1 cellular context compared by ENCODE assay signal in genomic region chr20:58871533-58872102, GRCh38.
A peak's percentile ranks its signal among the peaks of the same experiment; 100 is the strongest.
TF ChIP-seq lines count a peak whose summit lies in the region.

No MANE protein-coding gene starts in this region.

TF ChIP-seq in HepG2, 621 proteins besides CTCF, POLR2A, EP300 and RAD21:
- TF ChIP-seq NFRKB (IDR thresholded peaks at IDR 0.05) (0 out of 2 replicates have a peak, but pooled peaks have one; percentile 19), JUN (CRISPR knock-in tag; IDR thresholded peaks at IDR 0.05) (no peak)
